8 cellular contexts compared by ENCODE assay signal in the genomic region with DNA sequence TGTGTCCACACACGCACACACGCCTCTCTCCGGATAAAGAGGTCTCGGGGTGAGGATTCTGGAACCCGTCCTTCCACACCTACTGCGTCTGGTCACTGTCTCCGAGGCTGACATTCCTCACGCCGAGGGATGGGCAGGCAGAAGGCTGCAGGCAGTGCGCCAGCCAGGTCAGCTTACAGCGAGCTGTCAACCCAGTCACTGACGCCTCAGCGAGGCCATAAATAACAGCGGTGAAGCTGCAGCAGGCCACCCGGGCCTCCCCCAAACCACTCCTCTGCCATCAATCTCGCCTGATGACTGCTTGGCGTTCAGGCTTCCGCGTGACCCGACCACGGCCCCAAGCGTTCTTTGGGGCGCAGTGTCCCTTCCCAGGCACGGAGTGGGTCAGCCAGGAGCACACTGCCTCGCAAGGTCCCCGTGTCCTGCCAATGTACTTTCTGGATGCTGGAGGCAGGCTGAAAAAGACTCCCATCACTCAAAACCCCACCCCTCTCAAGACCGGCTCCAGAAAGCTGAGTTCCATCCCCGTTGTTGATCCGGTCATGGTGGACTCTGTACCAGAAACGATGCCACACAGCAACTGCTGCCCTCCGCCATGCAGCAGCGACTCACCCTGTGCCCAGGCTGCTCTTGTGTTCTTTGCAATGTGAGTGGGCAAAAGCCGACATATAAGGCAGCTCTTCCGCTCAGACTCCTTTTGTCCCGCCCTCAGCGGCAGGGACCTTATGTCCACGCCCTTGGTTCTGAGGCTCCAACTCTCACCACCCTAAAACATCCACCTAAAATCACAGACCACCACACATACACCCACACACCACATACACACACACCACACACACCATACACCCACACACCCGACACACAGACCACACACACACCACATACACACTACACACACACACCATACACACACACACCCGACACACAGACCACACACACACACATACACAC. TPM values are rescaled to one million over a fixed set of nuclear protein-coding genes. Genes with fewer than 3 reads are reported as not detected.
DNase-seq lines count a peak whose midpoint lies in the region; ATAC-seq and TF ChIP-seq lines count a peak whose summit lies in the region.

No MANE protein-coding gene starts in this region.

- ATAC-seq in HG02798 (IDR thresholded peaks at IDR 0.05; ENCODE audit: poor library complexity, unreplicated experiment) = peak; percentile 72
- peak; percentile 79 to 87 for ATAC-seq in left cardiac atrium
- no peak for ATAC-seq in GM21825 (IDR thresholded peaks at IDR 0.05; ENCODE audit: unreplicated experiment)
- no peak for ATAC-seq in GM19035 (IDR thresholded peaks at IDR 0.05; ENCODE audit: unreplicated experiment)

- DNase-seq in D341Med (ENCODE audit: low spot score) = peak; percentile 53
- peak; percentile 49 for DNase-seq in activated CD4-positive, alpha-beta memory T cell treated with anti-CD3 and anti-CD28 coated beads, Interleukin-2, amount 10 ng/mL, durations not matched to agents 7 days and 5 days
- peak; percentile 89 for DNase-seq in left cardiac atrium
- DNase-seq in smooth muscle cell (lab: John Stamatoyannopoulos, UW; ENCODE audit: unreplicated experiment) = no peak
- no peak for DNase-seq in NCI-H1092 (lab: John Stamatoyannopoulos, UW)

- H3K27me3 Mint-ChIP-seq in activated CD4-positive, alpha-beta memory T cell treated with anti-CD3 and anti-CD28 coated beads, Interleukin-2, amount 10 ng/mL, durations not matched to agents 7 days and 5 days = peaks cover 25% of the 10 kb centered on the region

- CTCF ChIA-PET in activated CD4-positive, alpha-beta memory T cell treated with anti-CD3 and anti-CD28 coated beads, Interleukin-2, amount 10 ng/mL, durations not matched to agents 7 days and 5 days (lab: Charles Lee) = interaction anchor here (0.7 to 3.2 kb wide), 6 partner anchors 8 to 354 kb away, joined by 3 to 15 read pairs (median 3); no protein-coding TSS in a partner anchor

- WGBS in smooth muscle cell (ENCODE audit: low lambda C conversion rate) = 19% methylated on average over 39 of the region's 39 CpGs

- TF ChIP-seq CTCF in smooth muscle cell (IDR thresholded peaks at IDR 0.05; ENCODE audit: borderline replicate concordance, insufficient read depth, poor library complexity, severe bottlenecking) = no peak

- peak overlapping the region; percentile 48 for H3K27ac ChIP-seq in smooth muscle cell (ENCODE audit: low read depth)

- H3K27ac Mint-ChIP-seq in activated CD4-positive, alpha-beta memory T cell treated with anti-CD3 and anti-CD28 coated beads, Interleukin-2, amount 10 ng/mL, durations not matched to agents 7 days and 5 days = no peak overlapping the region

- no peaks in the 10 kb centered on the region for H3K36me3 ChIP-seq in smooth muscle cell (ENCODE audit: low read depth)

- peaks cover 10% of the 10 kb centered on the region for H3K9me3 Mint-ChIP-seq in activated CD4-positive, alpha-beta memory T cell treated with anti-CD3 and anti-CD28 coated beads, Interleukin-2, amount 10 ng/mL, durations not matched to agents 7 days and 5 days

- no peaks in the 10 kb centered on the region for H3K4me1 ChIP-seq in smooth muscle cell (ENCODE audit: low read depth)

- no peak overlapping the region for H3K4me3 Mint-ChIP-seq in activated CD4-positive, alpha-beta memory T cell treated with anti-CD3 and anti-CD28 coated beads, Interleukin-2, amount 10 ng/mL, durations not matched to agents 7 days and 5 days

- H3K27me3 ChIP-seq in smooth muscle cell (ENCODE audit: low read depth) = peaks cover 3% of the 10 kb centered on the region

- peak overlapping the region; percentile 35 for H2AFZ ChIP-seq in smooth muscle cell (ENCODE audit: low read depth)

- H3K36me3 Mint-ChIP-seq in activated CD4-positive, alpha-beta memory T cell treated with anti-CD3 and anti-CD28 coated beads, Interleukin-2, amount 10 ng/mL, durations not matched to agents 7 days and 5 days (ENCODE audit: low read depth) = peaks cover 9% of the 10 kb centered on the region

- peaks cover 14% of the 10 kb centered on the region for H3F3A ChIP-seq in smooth muscle cell (ENCODE audit: low read depth)

- peak overlapping the region; percentile 80 for H3K4me2 ChIP-seq in smooth muscle cell

- peaks cover 14% of the 10 kb centered on the region for H3K4me1 Mint-ChIP-seq in activated CD4-positive, alpha-beta memory T cell treated with anti-CD3 and anti-CD28 coated beads, Interleukin-2, amount 10 ng/mL, durations not matched to agents 7 days and 5 days

- H3K9ac ChIP-seq in smooth muscle cell (ENCODE audit: low read depth) = no peak overlapping the region

- no peaks in the 10 kb centered on the region for H3K79me2 ChIP-seq in smooth muscle cell (ENCODE audit: low read depth)

- POLR2A ChIA-PET in activated CD4-positive, alpha-beta memory T cell treated with anti-CD3 and anti-CD28 coated beads, Interleukin-2, amount 10 ng/mL, durations not matched to agents 7 days and 5 days (lab: Charles Lee) = interaction anchor here (0.9 to 1.4 kb wide), 2 partner anchors 72 to 74 kb away, joined by 4 read pairs; no protein-coding TSS in a partner anchor

- no peaks in the 10 kb centered on the region for H4K20me1 ChIP-seq in smooth muscle cell (ENCODE audit: low read depth)

- H3K4me3 ChIP-seq in smooth muscle cell = peak overlapping the region; percentile 30

- H3K9me3 ChIP-seq in smooth muscle cell (replicated peaks; ENCODE audit: low read depth) = no peaks in the 10 kb centered on the region

- intact Hi-C loops in left cardiac atrium (cut with DNase I) = no loop called here

RNA-seq across cellular contexts. Expression of a gene that starts 27.1 kb away (rescaled TPM):
- total RNA-seq in activated CD4-positive, alpha-beta memory T cell treated with anti-CD3 and anti-CD28 coated beads, Interleukin-2, amount 10 ng/mL, durations not matched to agents 7 days and 5 days = not detected
- total RNA-seq in left cardiac atrium (not detected), smooth muscle cell (0.13 TPM in 1 of 2 replicates, not detected in the other)
- polyA plus RNA-seq in smooth muscle cell = not detected in 2 replicates

RNA-seq across cellular contexts. Expression of a gene that starts 45.5 kb away (rescaled TPM):
- total RNA-seq in activated CD4-positive, alpha-beta memory T cell treated with anti-CD3 and anti-CD28 coated beads, Interleukin-2, amount 10 ng/mL, durations not matched to agents 7 days and 5 days = not detected
- under 1 TPM; 0.18 to 0.74 TPM for total RNA-seq in left cardiac atrium
- total RNA-seq in smooth muscle cell = 4.3 and 4.7 TPM in 2 replicates
- 2.4 and 4.9 TPM in 2 replicates for polyA plus RNA-seq in smooth muscle cell

Comparison
In these comparisons a context has a peak if more than half of its experiments do, and no peak if none do; other contexts are left out.
1. DNase-seq: peak in D341Med (single experiment), activated CD4-positive, alpha-beta memory T cell treated with anti-CD3 and anti-CD28 coated beads, Interleukin-2, amount 10 ng/mL, durations not matched to agents 7 days and 5 days (single experiment) and left cardiac atrium (single experiment); none in smooth muscle cell (single experiment) and NCI-H1092 (single experiment).
2. ATAC-seq: peak in HG02798 (single experiment) and left cardiac atrium (2 of 2); none in GM21825 (single experiment) and GM19035 (single experiment).